8 cellular contexts compared by ENCODE assay signal in the genomic region with DNA sequence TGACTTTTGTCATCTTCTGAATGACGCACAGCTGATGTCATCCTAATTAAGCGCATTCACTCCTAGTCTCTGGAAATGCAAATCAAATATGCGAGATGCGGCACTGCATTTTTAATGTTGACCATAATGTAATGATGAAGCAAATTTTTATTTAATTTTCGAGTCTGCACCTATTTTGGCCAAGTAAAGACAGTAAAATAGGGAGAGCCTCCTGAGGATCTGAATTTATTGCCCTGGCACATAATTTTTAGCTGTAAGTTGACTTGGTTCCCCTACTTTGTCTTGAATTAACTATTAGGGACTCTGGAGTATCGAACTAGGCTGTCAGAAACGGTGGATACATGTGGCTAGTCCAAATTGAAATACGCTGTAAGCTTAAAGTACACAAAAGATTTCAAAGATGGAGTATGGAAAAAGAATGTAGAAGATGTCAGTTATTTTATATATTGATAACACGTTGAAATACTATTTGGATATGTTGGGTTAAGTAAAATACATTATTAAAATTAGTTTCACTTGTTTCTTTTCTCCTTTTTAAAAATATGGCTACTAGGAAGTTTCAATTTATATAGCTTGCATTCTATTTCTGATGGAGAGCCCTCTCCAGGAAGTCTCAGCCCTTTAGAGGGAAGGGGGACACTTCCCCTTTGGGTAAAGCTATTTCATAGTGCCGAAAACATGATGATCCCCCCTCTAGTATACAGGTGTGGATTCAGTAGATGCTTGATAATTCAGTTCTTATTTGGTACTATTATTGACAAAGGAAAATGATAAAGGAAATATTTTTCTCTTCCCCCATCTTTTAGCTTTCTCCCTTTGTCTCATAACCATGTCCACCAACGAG. TPM values are rescaled to one million over a fixed set of nuclear protein-coding genes. Genes with fewer than 3 reads are reported as not detected.
DNase-seq lines count a peak whose midpoint lies in the region; ATAC-seq and TF ChIP-seq lines count a peak whose summit lies in the region.

No MANE protein-coding gene starts in this region.

- TF ChIP-seq CTCF in heart right ventricle (IDR thresholded peaks at IDR 0.05) = no peak

- no peaks in the 10 kb centered on the region for H3K27me3 Mint-ChIP-seq in activated T-helper 17 cell treated with anti-CD3 and anti-CD28 coated beads, Interleukin-2, amount 50 U/mL, for 72 hours
- peaks cover 7 to 12% (median 11%) of the 10 kb centered on the region in 3 donors for H3K27me3 Mint-ChIP-seq in immature natural killer cell (ENCODE audit: low read depth in 3 of 3)

- H3K36me3 Mint-ChIP-seq in activated T-helper 17 cell treated with anti-CD3 and anti-CD28 coated beads, Interleukin-2, amount 50 U/mL, for 72 hours (ENCODE audit: low read depth) = peaks cover 64% of the 10 kb centered on the region
- H3K36me3 Mint-ChIP-seq in immature natural killer cell = peaks cover 0 to 13% (median 0%) of the 10 kb centered on the region in 3 donors

- peak overlapping the region; percentile 95 for H3K27ac Mint-ChIP-seq in activated T-helper 17 cell treated with anti-CD3 and anti-CD28 coated beads, Interleukin-2, amount 50 U/mL, for 72 hours
- peak overlapping the region; percentile 85 to 94 (median 90) for H3K27ac Mint-ChIP-seq in immature natural killer cell

- peak overlapping the region; percentile 82 to 100 (median 98) for H3K4me3 ChIP-seq in heart right ventricle

- ATAC-seq in heart right ventricle = no peak
- ATAC-seq in activated T-helper 17 cell treated with anti-CD3 and anti-CD28 coated beads, Interleukin-2, amount 50 U/mL, for 72 hours (replicated peaks) = no peak

- no peaks in the 10 kb centered on the region for H3K27me3 ChIP-seq in heart right ventricle

- peaks cover 0 to 27% (median 20%) of the 10 kb centered on the region in 9 donors for H3K4me1 ChIP-seq in heart right ventricle

- H3K36me3 ChIP-seq in heart right ventricle = peaks cover 0 to 47% (median 17%) of the 10 kb centered on the region in 9 donors

- H3K9me3 Mint-ChIP-seq in activated T-helper 17 cell treated with anti-CD3 and anti-CD28 coated beads, Interleukin-2, amount 50 U/mL, for 72 hours = no peaks in the 10 kb centered on the region
- no peaks in the 10 kb centered on the region for H3K9me3 Mint-ChIP-seq in immature natural killer cell

- no peaks in the 10 kb centered on the region for H3K4me1 Mint-ChIP-seq in activated T-helper 17 cell treated with anti-CD3 and anti-CD28 coated beads, Interleukin-2, amount 50 U/mL, for 72 hours
- H3K4me1 Mint-ChIP-seq in immature natural killer cell = peaks cover 16 to 26% of the 10 kb centered on the region in 2 donors

- peak overlapping the region in 9 of 10 donors; percentile 75 to 91 (median 86) for H3K27ac ChIP-seq in heart right ventricle

- H3K9me3 ChIP-seq in heart right ventricle = no peaks in the 10 kb centered on the region

- intact Hi-C loops in heart right ventricle (cut with DNase I) = loop anchor here in 2 of 10 donors (5.0 to 10.0 kb wide), 2 partner anchors 66 to 68 kb away; no protein-coding TSS in a partner anchor
- intact Hi-C loops in cardiac septum (cut with DNase I) = no loop called here

- WGBS in heart right ventricle, 2 donors = 14 to 15% methylated on average over 11 of the region's 11 CpGs

- DNase-seq in heart right ventricle (no peak), cardiac septum (ENCODE audit: low spot score) (no peak), immature natural killer cell (no peak), superior temporal gyrus (ENCODE audit: extremely low spot score) (peak; percentile 57), iPS-NIHi11 (ENCODE audit: low spot score) (no peak), KG1 (lab: John Stamatoyannopoulos, UW) (no peak), SIG-M5 (lab: John Stamatoyannopoulos, UW) (no peak)

- peak overlapping the region; percentile 97 for H3K4me3 Mint-ChIP-seq in activated T-helper 17 cell treated with anti-CD3 and anti-CD28 coated beads, Interleukin-2, amount 50 U/mL, for 72 hours
- H3K4me3 Mint-ChIP-seq in immature natural killer cell = peak overlapping the region; percentile 86 to 95 (median 92)

RNA-seq across cellular contexts. Expression of a gene that starts 1.0 kb away (rescaled TPM):
- total RNA-seq in heart right ventricle = 10 to 100 TPM; 12.6 to 33.3 (median 18.8) TPM
- 10 to 100 TPM in 1 of 2 donors, 1 to 10 TPM in 1; 6.1 to 25.2 TPM for polyA plus RNA-seq in heart right ventricle
- 20.7 TPM for total RNA-seq in cardiac septum
- total RNA-seq in activated T-helper 17 cell treated with anti-CD3 and anti-CD28 coated beads, Interleukin-2, amount 50 U/mL, for 72 hours = 100 to 1,000 TPM; 136 to 227 TPM
- polyA plus RNA-seq in immature natural killer cell = 10 to 100 TPM; 26.3 to 42.4 (median 39.4) TPM

RNA-seq across cellular contexts. Expression of a gene that starts 40.3 kb away (rescaled TPM):
- total RNA-seq in heart right ventricle = 1 to 10 TPM; 3.1 to 8.6 (median 4.8) TPM
- 10 to 100 TPM in 1 of 2 donors, 1 to 10 TPM in 1; 7.3 to 10.0 TPM for polyA plus RNA-seq in heart right ventricle
- 3.4 TPM for total RNA-seq in cardiac septum
- total RNA-seq in activated T-helper 17 cell treated with anti-CD3 and anti-CD28 coated beads, Interleukin-2, amount 50 U/mL, for 72 hours = 10 to 100 TPM; 25.9 to 27.3 TPM
- polyA plus RNA-seq in immature natural killer cell = 10 to 100 TPM in 1 of 3 donors, 1 to 10 TPM in 2; 7.3 to 15.5 (median 8.6) TPM
